In genomic region chr10:133373104-133373624, GRCh38 we compare ENCODE assay signal across 8 cellular contexts. TPM values are rescaled to one million over a fixed set of nuclear protein-coding genes. Genes with fewer than 3 reads are reported as not detected.
A peak's percentile ranks its signal among the peaks of the same experiment; 100 is the strongest.
DNase-seq lines count a peak whose midpoint lies in the region; ATAC-seq and TF ChIP-seq lines count a peak whose summit lies in the region.

TSS of gene ECHS1 (minus strand) at chr10:133373354. CDS start at chr10:133373333, 21 bp downstream.

- TF ChIP-seq CTCF in C4-2B (conservative IDR thresholded peaks at IDR 0.05) = no peak
- peak in 10 of 56 donors; percentile 7 to 30 (median 19) for TF ChIP-seq CTCF in dorsolateral prefrontal cortex (IDR thresholded peaks at IDR 0.05 in 54 of 56, conservative IDR thresholded peaks at IDR 0.05 in 2 of 56; ENCODE audit: low read depth in 1 of 56, partially characterized antibody in 56 of 56)
- TF ChIP-seq CTCF in lower leg skin (IDR thresholded peaks at IDR 0.05) = no peak

- WGBS in lower leg skin, 2 donors = 0 to 4% methylated on average over 5 to 22 of the region's 57 CpGs

- CTCF ChIA-PET in activated CD4-positive, alpha-beta memory T cell treated with anti-CD3 and anti-CD28 coated beads for 36 hours (lab: Charles Lee) = interaction anchor here (1.3 kb wide), 1 partner anchor 43 kb away, joined by 3 read pairs; no protein-coding TSS in a partner anchor

- H3K4me1 Mint-ChIP-seq in activated CD4-positive, alpha-beta memory T cell treated with anti-CD3 and anti-CD28 coated beads for 36 hours (ENCODE audit: low read depth) = peaks cover 6% of the 10 kb centered on the region

- peak within 1 kb of the TSS; percentile 80 for H3K27ac ChIP-seq in C4-2B
- peak within 1 kb of the TSS; percentile 76 to 99 (median 91) for H3K27ac ChIP-seq in dorsolateral prefrontal cortex

- POLR2A ChIA-PET in activated CD4-positive, alpha-beta memory T cell treated with anti-CD3 and anti-CD28 coated beads for 36 hours (lab: Charles Lee) = interaction anchor here (1.6 kb wide), 1 partner anchor 17 kb away, joined by 10 read pairs; no protein-coding TSS in a partner anchor

- peaks cover 8% of the 10 kb centered on the region for H3K36me3 Mint-ChIP-seq in activated CD4-positive, alpha-beta memory T cell treated with anti-CD3 and anti-CD28 coated beads for 36 hours

- intact Hi-C loops in activated CD4-positive, alpha-beta memory T cell treated with anti-CD3 and anti-CD28 coated beads for 36 hours (cut with micrococcal nuclease) = loop anchor here (1.0 to 5.0 kb wide), 3 partner anchors 14 to 111 kb away; partner anchors contain the start of genes FUOM and MTG1
- intact Hi-C loops in dorsolateral prefrontal cortex (cut with DNase I) (loop anchor here in 1 of 2 donors (5.0 kb wide), 1 partner anchor 46 kb away; no protein-coding TSS in a partner anchor), lower leg skin (cut with DNase I; ENCODE audit: low total_unique reads) (no loop called here)

- H3K27me3 Mint-ChIP-seq in activated CD4-positive, alpha-beta memory T cell treated with anti-CD3 and anti-CD28 coated beads for 36 hours = no peaks in the 10 kb centered on the region

- no peaks in the 10 kb centered on the region for H3K27me3 ChIP-seq in dorsolateral prefrontal cortex

- peak within 1 kb of the TSS; percentile 81 for H3K4me3 Mint-ChIP-seq in activated CD4-positive, alpha-beta memory T cell treated with anti-CD3 and anti-CD28 coated beads for 36 hours

- H3K27ac Mint-ChIP-seq in activated CD4-positive, alpha-beta memory T cell treated with anti-CD3 and anti-CD28 coated beads for 36 hours = peak within 1 kb of the TSS; percentile 33

- no peak for TF ChIP-seq POLR2A in lower leg skin (IDR thresholded peaks at IDR 0.05)

- H3K4me3 ChIP-seq in dorsolateral prefrontal cortex (peak within 1 kb of the TSS; percentile 54 to 90 (median 76)), lower leg skin (ENCODE audit: low read depth, poor library complexity, severe bottlenecking) (peak within 1 kb of the TSS; percentile 30)

- ATAC-seq in GM19438 (IDR thresholded peaks at IDR 0.05; ENCODE audit: low read depth, unreplicated experiment) (peak; percentile 94), HG03571 (IDR thresholded peaks at IDR 0.05; ENCODE audit: unreplicated experiment) (peak; percentile 94)

- H3K9me3 Mint-ChIP-seq in activated CD4-positive, alpha-beta memory T cell treated with anti-CD3 and anti-CD28 coated beads for 36 hours = no peaks in the 10 kb centered on the region

- peak; percentile 53 for DNase-seq in NCI-H82 treated with DMSO at 0.1 percent for 48 hours (lab: John Stamatoyannopoulos, UW; ENCODE audit: unreplicated experiment)
- DNase-seq in activated CD4-positive, alpha-beta memory T cell treated with anti-CD3 and anti-CD28 coated beads for 36 hours = peak; percentile 96
- peak; percentile 90 to 98 (median 94) for DNase-seq in dorsolateral prefrontal cortex
- peak; percentile 89 to 98 for DNase-seq in lower leg skin (ENCODE audit: low spot score in 2 of 2)
- peak; percentile 90 to 97 for DNase-seq in stimulated activated CD4-positive, alpha-beta T cell treated with anti-CD3 and anti-CD28 coated beads, Interleukin-4, amount 100 ng/mL, for 4 hours

RNA-seq across cellular contexts. Expression of gene ECHS1, which starts in this region (rescaled TPM):
- total RNA-seq in activated CD4-positive, alpha-beta memory T cell treated with anti-CD3 and anti-CD28 coated beads for 36 hours = 10 to 100 TPM; 60.2 to 64.8 TPM
- total RNA-seq in dorsolateral prefrontal cortex (10 to 100 TPM; 54.4 to 99.5 (median 79.6) TPM), lower leg skin (10 to 100 TPM; 40.0 to 85.7 (median 61.8) TPM)

Comparison
In these comparisons a context has a peak if more than half of its experiments do, and no peak if none do; other contexts are left out.
1. Peak in every context shown above with its lines: DNase-seq, ATAC-seq, H3K4me3 ChIP-seq and H3K27ac ChIP-seq.